ENCODE assay signal across 8 cellular contexts in the genomic region with DNA sequence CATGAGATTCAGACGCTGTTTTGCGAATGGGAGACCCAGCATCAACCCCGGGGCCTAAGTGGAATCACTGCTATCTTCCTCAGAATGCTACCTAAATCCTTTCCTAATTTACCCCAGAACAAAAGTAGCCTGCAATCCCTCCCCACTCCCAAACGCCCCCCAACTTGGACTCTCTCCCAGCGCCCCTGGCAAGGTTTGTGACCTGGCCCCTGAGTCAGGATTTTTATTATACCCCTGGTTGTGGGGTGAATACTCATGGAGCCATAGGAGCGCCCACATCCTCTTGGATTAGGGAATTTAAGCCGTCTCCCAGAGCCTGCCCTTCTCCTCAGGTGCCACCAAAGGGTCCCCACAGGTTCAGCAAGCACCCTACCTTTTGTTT. TPM values are rescaled to one million over a fixed set of nuclear protein-coding genes. Genes with fewer than 3 reads are reported as not detected.
DNase-seq lines count a peak whose midpoint lies in the region; ATAC-seq and TF ChIP-seq lines count a peak whose summit lies in the region.

No MANE protein-coding gene starts in this region.

- H3K4me3 ChIP-seq in GM06990 (replicated peaks; ENCODE audit: low read depth, low read length) = peak overlapping the region; percentile 78
- peak overlapping the region; percentile 46 for H3K4me3 ChIP-seq in RWPE2 (ENCODE audit: severe bottlenecking)
- peak overlapping the region; percentile 50 to 66 for H3K4me3 ChIP-seq in esophagus (ENCODE audit: low read depth in 1 of 2, low read length in 2 of 2)

- H3K36me3 ChIP-seq in GM06990 (ENCODE audit: control insufficient read depth, insufficient read depth, low read length) (peaks cover 2% of the 10 kb centered on the region), RWPE2 (ENCODE audit: low read depth) (no peaks in the 10 kb centered on the region), esophagus (ENCODE audit: control insufficient read depth in 2 of 2, insufficient read depth in 2 of 2, low read length in 1 of 2) (peaks cover 0 to 2% of the 10 kb centered on the region in 2 donors)

- WGBS in esophagus, 2 donors = 6 to 9% methylated on average over 7 of the region's 7 CpGs

- no peaks in the 10 kb centered on the region for H3K27me3 Mint-ChIP-seq in progenitor cell of endocrine pancreas

- DNase-seq in GM06990 (ENCODE audit: extremely low read depth, insufficient read length) (no peak), RWPE2 (ENCODE audit: low spot score) (no peak), progenitor cell of endocrine pancreas (ENCODE audit: low spot score, unreplicated experiment) (no peak), DMS79 treated with DMSO at 0.1 percent for 48 hours (lab: John Stamatoyannopoulos, UW) (no peak), HCEC 1CT (no peak), NCI-H345 (lab: John Stamatoyannopoulos, UW) (no peak), SW 1271 (lab: John Stamatoyannopoulos, UW) (no peak)

- no peaks in the 10 kb centered on the region for H3K27me3 ChIP-seq in GM06990 (replicated peaks; ENCODE audit: control insufficient read depth, insufficient read depth, low read length)
- no peaks in the 10 kb centered on the region for H3K27me3 ChIP-seq in RWPE2 (ENCODE audit: insufficient read depth, poor library complexity, severe bottlenecking)
- no peaks in the 10 kb centered on the region for H3K27me3 ChIP-seq in esophagus (ENCODE audit: control insufficient read depth in 1 of 2, insufficient read depth in 2 of 2, low read length in 2 of 2)

- H3K9me3 Mint-ChIP-seq in progenitor cell of endocrine pancreas (ENCODE audit: low read depth) = no peaks in the 10 kb centered on the region

- peak overlapping the region; percentile 97 for H3K27ac Mint-ChIP-seq in progenitor cell of endocrine pancreas

- H3K27ac ChIP-seq in RWPE2 (ENCODE audit: poor library complexity, severe bottlenecking) = peak overlapping the region; percentile 84
- H3K27ac ChIP-seq in esophagus (ENCODE audit: low read depth in 2 of 2, low read length in 1 of 2) = peak overlapping the region; percentile 44 to 100

- H3K4me1 Mint-ChIP-seq in progenitor cell of endocrine pancreas (ENCODE audit: low read depth) = peaks cover 22% of the 10 kb centered on the region

- no peak; the same call in 2 of the 3 replicates for ATAC-seq in RWPE2 (ENCODE audit: low read depth)

- H3K4me3 Mint-ChIP-seq in progenitor cell of endocrine pancreas (ENCODE audit: low read depth) = peak overlapping the region; percentile 94

- H3K36me3 Mint-ChIP-seq in progenitor cell of endocrine pancreas (ENCODE audit: insufficient read depth) = peaks cover 10% of the 10 kb centered on the region

- TF ChIP-seq CTCF in GM06990 (IDR thresholded peaks at IDR 0.05; ENCODE audit: insufficient read depth, low read length, poor library complexity, severe bottlenecking) (no peak), RWPE2 (IDR thresholded peaks at IDR 0.05; ENCODE audit: poor library complexity, severe bottlenecking) (no peak), progenitor cell of endocrine pancreas (IDR thresholded peaks at IDR 0.05; ENCODE audit: unreplicated experiment) (no peak)

- no peaks in the 10 kb centered on the region for H3K9me3 ChIP-seq in RWPE2 (ENCODE audit: severe bottlenecking)
- H3K9me3 ChIP-seq in esophagus (ENCODE audit: control insufficient read depth in 2 of 2, insufficient read depth in 1 of 2, low read depth in 1 of 2, low read length in 1 of 2) = no peaks in the 10 kb centered on the region

- no peaks in the 10 kb centered on the region for H3K4me1 ChIP-seq in RWPE2 (ENCODE audit: insufficient read depth, poor library complexity, severe bottlenecking)
- peaks cover 0 to 3% of the 10 kb centered on the region in 2 donors for H3K4me1 ChIP-seq in esophagus (ENCODE audit: control insufficient read depth in 2 of 2, insufficient read depth in 2 of 2, low read length in 1 of 2)

RNA-seq across cellular contexts. Expression of gene MYL6B, which starts 0.4 kb away (rescaled TPM):
- polyA plus RNA-seq in esophagus = 10 to 100 TPM; 57.3 to 57.7 TPM
- 169 and 172 TPM in 2 replicates for total RNA-seq in progenitor cell of endocrine pancreas

RNA-seq across cellular contexts. Expression of gene MYL6, which starts 5.4 kb away (rescaled TPM):
- 1,000 to 10,000 TPM; 1,769 to 2,908 TPM for polyA plus RNA-seq in esophagus
- 1,155 and 1,178 TPM in 2 replicates for total RNA-seq in progenitor cell of endocrine pancreas

RNA-seq across cellular contexts. Expression of gene ESYT1, which starts 24.7 kb away (rescaled TPM):
- 10 to 100 TPM; 15.6 to 36.6 TPM for polyA plus RNA-seq in esophagus
- total RNA-seq in progenitor cell of endocrine pancreas = 102 TPM in 2 replicates

RNA-seq across cellular contexts. Expression of gene ZC3H10, which starts 34.7 kb away (rescaled TPM):
- polyA plus RNA-seq in esophagus = 1 to 10 TPM; 1.4 to 2.2 TPM
- total RNA-seq in progenitor cell of endocrine pancreas = 12.0 and 13.8 TPM in 2 replicates

RNA-seq across cellular contexts. Expression of gene RPL41, which starts 36.3 kb away (rescaled TPM):
- 1,000 to 10,000 TPM; 1,736 to 6,738 TPM for polyA plus RNA-seq in esophagus
- total RNA-seq in progenitor cell of endocrine pancreas = 3,912 and 3,916 TPM in 2 replicates
